Comparison of ENCODE assay signal across 8 cellular contexts in genomic region chr18:68735498-68736343, GRCh38. TPM values are rescaled to one million over a fixed set of nuclear protein-coding genes. Genes with fewer than 3 reads are reported as not detected.
A peak's percentile ranks its signal among the peaks of the same experiment; 100 is the strongest.
DNase-seq lines count a peak whose midpoint lies in the region; ATAC-seq and TF ChIP-seq lines count a peak whose summit lies in the region.

No MANE protein-coding gene starts in this region.

- 29% methylated on average over 3 of the region's 3 CpGs for WGBS in mammary epithelial cell (ENCODE audit: low coverage, missing lambda C conversion rate)
- 36% methylated on average over 3 of the region's 3 CpGs for WGBS in liver

- H3K9ac ChIP-seq in mammary epithelial cell (ENCODE audit: insufficient read depth, low read length) (no peak overlapping the region), liver (ENCODE audit: low read depth in 1 of 2, low read length in 2 of 2) (no peak overlapping the region)

- DNase-seq in DMS53 (lab: John Stamatoyannopoulos, UW) (peak; percentile 78), NCI-H460 (ENCODE audit: extremely low read depth, low read depth) (peak; percentile 37), mammary epithelial cell (peak; percentile 37), posterior cingulate gyrus (no peak), NCI-H2029 (lab: John Stamatoyannopoulos, UW) (no peak)

- no peaks in the 10 kb centered on the region for H3K27me3 ChIP-seq in mammary epithelial cell (ENCODE audit: insufficient read depth, low read length)
- peaks cover 0 to 3% (median 0%) of the 10 kb centered on the region in 4 donors for H3K27me3 ChIP-seq in liver (ENCODE audit: control insufficient read depth in 4 of 4, insufficient read depth in 4 of 4, low read length in 3 of 4)

- H3K9me3 ChIP-seq in mammary epithelial cell (replicated peaks; ENCODE audit: insufficient read depth, low read length) (no peaks in the 10 kb centered on the region), liver (ENCODE audit: control insufficient read depth in 4 of 4, low read length in 3 of 4) (no peaks in the 10 kb centered on the region)

- CTCF ChIA-PET in mammary epithelial cell (lab: Charles Lee; ENCODE audit: low non-redundant PET): no interaction called here

- no peaks in the 10 kb centered on the region for H3K79me2 ChIP-seq in mammary epithelial cell (ENCODE audit: insufficient read depth, low read length)

- no peak overlapping the region for H3K4me3 ChIP-seq in mammary epithelial cell (replicated peaks in 1 of 3; ENCODE audit: insufficient read depth in 1 of 3, low read depth in 2 of 3, low read length in 3 of 3)
- no peak overlapping the region for H3K4me3 ChIP-seq in liver (ENCODE audit: low read depth in 1 of 3, low read length in 3 of 3)

- peak; percentile 89 to 94 for TF ChIP-seq RAD21 in liver (IDR thresholded peaks at IDR 0.05)

- no peaks in the 10 kb centered on the region for H4K20me1 ChIP-seq in mammary epithelial cell (ENCODE audit: insufficient read depth, low read length)

- H3K4me1 ChIP-seq in mammary epithelial cell (ENCODE audit: insufficient read depth, low read length) (no peaks in the 10 kb centered on the region), liver (ENCODE audit: control insufficient read depth in 4 of 4, insufficient read depth in 4 of 4, low read length in 3 of 4) (peaks cover 0 to 3% (median 0%) of the 10 kb centered on the region in 4 donors)

- dilution Hi-C loops in mammary epithelial cell (cut with HindIII; ENCODE audit: low sequenced_read_pairs): no loop called here

- intact Hi-C loops in mammary epithelial cell (cut with micrococcal nuclease): loop anchor here (1.0 to 2.0 kb wide), 2 partner anchors 75 to 1518 kb away; no protein-coding TSS in a partner anchor
- intact Hi-C loops in posterior cingulate gyrus (cut with DNase I): loop anchor here (10.0 kb wide), 1 partner anchor 1521 kb away; no protein-coding TSS in a partner anchor

- no peak overlapping the region for H2AFZ ChIP-seq in mammary epithelial cell (ENCODE audit: low read depth, low read length)

- no peak overlapping the region for H3K4me2 ChIP-seq in mammary epithelial cell (ENCODE audit: insufficient read depth, low read depth, low read length)

- TF ChIP-seq CTCF in mammary epithelial cell (conservative IDR thresholded peaks at IDR 0.05 in 1 of 2, IDR thresholded peaks at IDR 0.05 in 1 of 2; ENCODE audit: extremely low read depth in 1 of 2, insufficient read depth in 1 of 2, low read depth in 1 of 2, low read length in 2 of 2): peak; percentile 82 to 96
- TF ChIP-seq CTCF in liver (IDR thresholded peaks at IDR 0.05; ENCODE audit: low read depth, low read length, missing input control): peak; percentile 85

- BruUV-seq in mammary epithelial cell (replicated peaks; lab: Mats Ljungman, UMichigan): no TSS peak

- H3K27ac ChIP-seq in mammary epithelial cell (ENCODE audit: insufficient read depth, low read depth, low read length) (no peak overlapping the region), liver (ENCODE audit: low read depth in 1 of 2, low read length in 2 of 2) (no peak overlapping the region)

- in situ Hi-C loops in mammary epithelial cell (cut with MboI; ENCODE audit: low sequenced_read_pairs in 2 of 2): no loop called here

- H3K36me3 ChIP-seq in mammary epithelial cell (ENCODE audit: insufficient read depth, low read length) (no peaks in the 10 kb centered on the region), liver (ENCODE audit: control insufficient read depth in 4 of 4, insufficient read depth in 3 of 4, low read depth in 1 of 4, low read length in 3 of 4) (no peaks in the 10 kb centered on the region)

- ATAC-seq in GM19395 (IDR thresholded peaks at IDR 0.05; ENCODE audit: unreplicated experiment) (peak; percentile 82), HG03196 (IDR thresholded peaks at IDR 0.05; ENCODE audit: unreplicated experiment) (peak; percentile 79)

TF ChIP-seq in liver, 16 proteins besides CTCF, POLR2A, EP300 and RAD21:
- no peak for TF ChIP-seq NR2F2 (IDR thresholded peaks at IDR 0.05)
- TF ChIP-seq RXRA (IDR thresholded peaks at IDR 0.05): no peak
- no peak for TF ChIP-seq HNF4G (IDR thresholded peaks at IDR 0.05)

RNA-seq across cellular contexts. Expression of gene TMX3, which starts 20.8 kb away (rescaled TPM):
- total RNA-seq in NCI-H460 (2014; rRNA removed; shearing (Covaris generic)): 68.0 and 78.7 TPM in 2 replicates
- 165 and 203 TPM in 2 replicates for polyA plus RNA-seq in NCI-H460 (2014; cell fraction: nucleus; rRNA removed)
- total RNA-seq in mammary epithelial cell (10 to 100 TPM; 62.0 to 63.3 TPM), liver (10 to 100 TPM; 16.8 to 38.6 TPM)
- polyA plus RNA-seq in mammary epithelial cell (32.4 TPM), liver (10 to 100 TPM in 1 of 2 donors, 1 to 10 TPM in 1; 9.0 to 23.7 TPM)
- polyA minus RNA-seq in mammary epithelial cell: 29.3 TPM

Comparison
In these comparisons a context has a peak if more than half of its experiments do, and no peak if none do; other contexts are left out.
1. DNase-seq: peak in DMS53 (single experiment), NCI-H460 (single experiment) and mammary epithelial cell (single experiment); none in posterior cingulate gyrus (0 of 10) and NCI-H2029 (single experiment).